In genomic region chr14:89956294-89957009, GRCh38 we compare ENCODE assay signal across 8 cellular contexts. TPM values are rescaled to one million over a fixed set of nuclear protein-coding genes. Genes with fewer than 3 reads are reported as not detected.
DNase-seq lines count a peak whose midpoint lies in the region; ATAC-seq, FAIRE-seq and TF ChIP-seq lines count a peak whose summit lies in the region.

No MANE protein-coding gene starts in this region.

- H4K91ac ChIP-seq in H1 (replicated peaks; ENCODE audit: insufficient read length, low read length): no peak overlapping the region

- peak; percentile 37 for ATAC-seq in GM18867 (IDR thresholded peaks at IDR 0.05; ENCODE audit: unreplicated experiment)
- ATAC-seq in HG03135 (IDR thresholded peaks at IDR 0.05; ENCODE audit: unreplicated experiment): peak; percentile 29

- no peak overlapping the region for H3K18ac ChIP-seq in H1 (ENCODE audit: extremely low read depth, low read length)

- TF ChIP-seq POLR2A in H1 (IDR thresholded peaks at IDR 0.05; ENCODE audit: control extremely low read depth in 1 of 2, low read depth in 2 of 2, low read length in 2 of 2): peak; percentile 13 to 80; a peak in 2 of 3 replicates

- peak overlapping the region; percentile 75 to 99 for H3K4me2 ChIP-seq in H1 (ENCODE audit: insufficient read depth in 1 of 2, low read depth in 2 of 2, low read length in 2 of 2)

- peaks cover 12% of the 10 kb centered on the region for H3K4me1 ChIP-seq in A673 (ENCODE audit: insufficient read depth, low read length, poor library complexity, severe bottlenecking)
- peaks cover 0 to 10% (median 2%) of the 10 kb centered on the region in 4 experiments; a peak in 4 of 7 replicates for H3K4me1 ChIP-seq in H1 (replicated peaks in 1 of 4; ENCODE audit: control insufficient read depth in 3 of 4, insufficient read depth in 4 of 4, low read length in 3 of 4)

- intact Hi-C loops in A673 (cut with micrococcal nuclease; ENCODE audit: unreplicated experiment): no loop called here

- BruUV-seq in A673 (replicated peaks; lab: Mats Ljungman, UMichigan): no TSS peak

- peaks cover 13% of the 10 kb centered on the region for H3K36me3 ChIP-seq in A673 (ENCODE audit: insufficient read depth, low read length, poor library complexity, severe bottlenecking)
- H3K36me3 ChIP-seq in H1 (ENCODE audit: control insufficient read depth in 2 of 4, insufficient read depth in 4 of 4, low read length in 3 of 4): peaks cover 0 to 11% (median under 1%) of the 10 kb centered on the region in 4 experiments; a peak in 2 of 8 replicates

- H2BK15ac ChIP-seq in H1 (ENCODE audit: low read length): no peak overlapping the region

- no peak overlapping the region; the same call in 1 of the 2 replicates for H2BK5ac ChIP-seq in H1 (ENCODE audit: low read depth, low read length)

- TF ChIP-seq EP300 in H1 (IDR thresholded peaks at IDR 0.05; ENCODE audit: borderline replicate concordance in 1 of 2, low read depth in 2 of 2, low read length in 2 of 2): no peak

- no peak overlapping the region for H3K23ac ChIP-seq in H1 (ENCODE audit: insufficient read length)

- H3K9me3 ChIP-seq in A673 (ENCODE audit: low read depth, low read length, poor library complexity, severe bottlenecking) (no peaks in the 10 kb centered on the region), H1 (ENCODE audit: insufficient read depth in 2 of 2, low read depth in 1 of 2, low read length in 1 of 2) (no peaks in the 10 kb centered on the region)

- H3K27me3 ChIP-seq in A673 (replicated peaks; ENCODE audit: insufficient read depth, low read depth, low read length, poor library complexity): no peaks in the 10 kb centered on the region
- H3K27me3 ChIP-seq in H1 (replicated peaks in 1 of 4; ENCODE audit: control insufficient read depth in 3 of 4, extremely low read depth in 1 of 4, insufficient read depth in 3 of 4, low read length in 3 of 4): no peaks in the 10 kb centered on the region

- H4K20me1 ChIP-seq in H1 (replicated peaks in 1 of 2; ENCODE audit: control insufficient read depth in 1 of 2, insufficient read depth in 2 of 2, low read length in 2 of 2): peaks cover 0 to 5% of the 10 kb centered on the region in 2 experiments

- FAIRE-seq in H1 (lab: Jason Lieb, UNC): no peak

- H3K27ac ChIP-seq in A673 (ENCODE audit: low read depth, low read length, poor library complexity, severe bottlenecking) (peak overlapping the region; percentile 90), H1 (ENCODE audit: low read depth, low read length) (peak overlapping the region; percentile 60)

- H3K4ac ChIP-seq in H1 (replicated peaks; ENCODE audit: insufficient read length, low read depth, low read length): no peak overlapping the region

- WGBS in H1 (ENCODE audit: extremely low coverage in 1 of 2, insufficient coverage in 1 of 2, insufficient read length in 1 of 2, insufficient replicate concordance in 2 of 2, low coverage in 1 of 2, low lambda C conversion rate in 2 of 2, missing lambda C conversion rate in 1 of 2), 2 experiments: 10% methylated on average over 38 of the region's 38 CpGs; no CpG with 5 or more reads in 1 of the 2 experiments

- TF ChIP-seq CTCF in A673 (conservative IDR thresholded peaks at IDR 0.05; ENCODE audit: low read depth, low read length) (no peak), H1 (IDR thresholded peaks at IDR 0.05; ENCODE audit: control extremely low read depth in 1 of 3, insufficient read depth in 1 of 3, low read depth in 1 of 3, low read length in 3 of 3) (no peak)

- no peak for TF ChIP-seq RAD21 in H1 (IDR thresholded peaks at IDR 0.05 in 1 of 2, conservative IDR thresholded peaks at IDR 0.05 in 1 of 2; ENCODE audit: low read depth in 2 of 2, low read length in 2 of 2)

- H2AFZ ChIP-seq in H1 (ENCODE audit: low read length): peak overlapping the region; percentile 36; the same call in 1 of the 2 replicates

- H3K4me3 ChIP-seq in A673 (ENCODE audit: low read depth, low read length, poor library complexity, severe bottlenecking) (peak overlapping the region; percentile 95), H1 (ENCODE audit: extremely low read depth in 1 of 4, insufficient read depth in 2 of 4, low read depth in 3 of 4, low read length in 4 of 4) (peak overlapping the region; percentile 74 to 92 (median 84))

- peak overlapping the region; percentile 55 to 82 (median 76) for H3K9ac ChIP-seq in H1 (replicated peaks in 1 of 4; ENCODE audit: extremely low read depth in 1 of 4, low read depth in 3 of 4, low read length in 3 of 4)

- H2AK5ac ChIP-seq in H1 (ENCODE audit: low read depth, low read length): no peak overlapping the region

- POLR2A ChIA-PET in A673 (lab: Charles Lee; ENCODE audit: low non-redundant PET) (no interaction called here), H1 (lab: Charles Lee; ENCODE audit: partially characterized antibody) (interaction anchor here (1.1 to 2.1 kb wide), 5 partner anchors 8 to 106 kb away, joined by 3 to 9 read pairs (median 5); no protein-coding TSS in a partner anchor)

- H3K56ac ChIP-seq in H1 (replicated peaks; ENCODE audit: insufficient read length, low read depth, low read length): no peak overlapping the region

- peaks cover 0 to 19% of the 10 kb centered on the region in 2 experiments; a peak in 2 of 4 replicates for H3K79me2 ChIP-seq in H1 (ENCODE audit: control insufficient read depth in 1 of 2, insufficient read depth in 2 of 2, low read length in 2 of 2)

- peaks cover 4% of the 10 kb centered on the region for H3K79me1 ChIP-seq in H1 (ENCODE audit: low read depth, low read length)

- peaks cover 8% of the 10 kb centered on the region for H3K23me2 ChIP-seq in H1 (ENCODE audit: low read depth, low read length)

- CTCF ChIA-PET in A673 (lab: Charles Lee): interaction anchor here (1.3 to 2.4 kb wide), 2 partner anchors 17 kb away, joined by 7 to 8 read pairs; no protein-coding TSS in a partner anchor
- CTCF ChIA-PET in H1 (lab: Charles Lee; ENCODE audit: partially characterized antibody): interaction anchor here (1.1 to 5.0 kb wide), 6 partner anchors 14 to 929 kb away, joined by 3 to 35 read pairs (median 5); no protein-coding TSS in a partner anchor

- DNase-seq in A673 (ENCODE audit: low spot score): peak; percentile 72
- DNase-seq in NCI-H748 (lab: John Stamatoyannopoulos, UW; ENCODE audit: unreplicated experiment): peak; percentile 84
- peak; percentile 67 to 81 for DNase-seq in activated CD8-positive, alpha-beta memory T cell treated with anti-CD3 and anti-CD28 coated beads for 1 hour (ENCODE audit: extremely low read depth in 1 of 2, low read depth in 1 of 2)
- no peak for DNase-seq in H1 (ENCODE audit: low read depth in 1 of 2, low spot score in 2 of 2)
- DNase-seq in mucosa of gallbladder (ENCODE audit: low spot score): peak; percentile 51
- peak; percentile 80 for DNase-seq in stimulated activated CD8-positive, alpha-beta memory T cell treated with anti-CD3 and anti-CD28 coated beads, Interleukin-4, amount 100 ng/mL, for 24 hours (ENCODE audit: low read depth)

- no peak overlapping the region for H2BK120ac ChIP-seq in H1 (replicated peaks; ENCODE audit: low read depth, low read length)

- no peak overlapping the region for H3K14ac ChIP-seq in H1 (ENCODE audit: insufficient read length)

- no peak overlapping the region for H2BK20ac ChIP-seq in H1 (ENCODE audit: low read length)

- H4K5ac ChIP-seq in H1 (ENCODE audit: insufficient read length, low read depth, low read length): no peak overlapping the region

- H4K8ac ChIP-seq in H1 (ENCODE audit: extremely low read depth, insufficient read depth, low read length): peak overlapping the region; percentile 77; the same call in 1 of the 2 replicates

- no peak overlapping the region for H2BK12ac ChIP-seq in H1 (ENCODE audit: low read depth, low read length)

TF ChIP-seq in H1, 55 proteins besides CTCF, POLR2A, EP300 and RAD21 (continues in another document):
- TF ChIP-seq SAP30 (IDR thresholded peaks at IDR 0.05; ENCODE audit: insufficient read depth, insufficient replicate concordance, low read length): peak; percentile 89
- TF ChIP-seq SIN3A (conservative IDR thresholded peaks at IDR 0.05 in 1 of 2, IDR thresholded peaks at IDR 0.05 in 1 of 2; ENCODE audit: low read depth in 1 of 2, low read length in 2 of 2): peak in 1 of 2 experiments; percentile 53; a peak in 1 of 4 replicates
- peak; percentile 42; the same call in 1 of the 2 replicates for TF ChIP-seq POLR2AphosphoS5 (IDR thresholded peaks at IDR 0.05; ENCODE audit: low read depth, low read length)
- TF ChIP-seq MAX (IDR thresholded peaks at IDR 0.05): 0 out of 2 replicates have a peak, but pooled peaks have one; percentile 52
- no peak for TF ChIP-seq HDAC2 (IDR thresholded peaks at IDR 0.05; ENCODE audit: borderline replicate concordance in 1 of 2, low read depth in 2 of 2, low read length in 2 of 2)
- no peak for TF ChIP-seq CREB1 (IDR thresholded peaks at IDR 0.05)
- TF ChIP-seq JUND (IDR thresholded peaks at IDR 0.05; ENCODE audit: low read length): peak; percentile 71; the same call in 1 of the 2 replicates
- TF ChIP-seq TBP (IDR thresholded peaks at IDR 0.05; ENCODE audit: low read depth, low read length): 0 out of 2 replicates have a peak, but pooled peaks have one; percentile 28

RNA-seq across cellular contexts. Expression of gene TDP1, which starts 0.7 kb away (rescaled TPM):
- total RNA-seq in A673 (2021) (45.6 and 48.0 TPM in 2 replicates), mucosa of gallbladder (13.6 TPM)
- 58.1 and 69.9 TPM in 2 replicates for total RNA-seq in H1 (2021; fragmentation: NEBNext Ultra II Directional; extraction: Animal tissue kit (Norgen Biotek cat#: 25700))
- 26.8 and 32.2 TPM in 2 replicates for polyA plus RNA-seq in H1 (2011; rRNA removed)
- polyA plus RNA-seq in H1 (2011; cell fraction: cytosol; rRNA removed): 40.9 TPM
- polyA plus RNA-seq in H1 (2011; cell fraction: nucleus; rRNA removed): 31.4 TPM
- polyA plus RNA-seq in H1 (2012, experiment 1 of 2): 35.0 to 42.4 TPM (median 38.0 TPM) in 4 replicates
- polyA plus RNA-seq in H1 (2012, experiment 2 of 2): 18.7 TPM
- 31.4 TPM for polyA plus RNA-seq in H1 (2013, experiment 1 of 2)
- 31.5 TPM for polyA plus RNA-seq in H1 (2013, experiment 2 of 2)
- 58.6 and 67.4 TPM in 2 replicates for polyA minus RNA-seq in H1 (2011; rRNA and poly(A)+ RNA removed)
- polyA minus RNA-seq in H1 (2011; cell fraction: cytosol; rRNA and poly(A)+ RNA removed): 26.8 TPM
- polyA minus RNA-seq in H1 (2011; cell fraction: nucleus; rRNA and poly(A)+ RNA removed): 47.9 TPM

RNA-seq across cellular contexts. Expression of gene EFCAB11, which starts 1.9 kb away (rescaled TPM):
- 8.4 and 8.8 TPM in 2 replicates for total RNA-seq in A673 (2021)
- 12.8 and 15.4 TPM in 2 replicates for total RNA-seq in H1 (2021; fragmentation: NEBNext Ultra II Directional; extraction: Animal tissue kit (Norgen Biotek cat#: 25700))
- 4.6 and 6.8 TPM in 2 replicates for polyA plus RNA-seq in H1 (2011; rRNA removed)
- 11.2 TPM for polyA plus RNA-seq in H1 (2011; cell fraction: cytosol; rRNA removed)
- 3.4 TPM for polyA plus RNA-seq in H1 (2011; cell fraction: nucleus; rRNA removed)
- 12.7 to 16.4 TPM (median 13.6 TPM) in 4 replicates for polyA plus RNA-seq in H1 (2012, experiment 1 of 2)
- 4.0 TPM for polyA plus RNA-seq in H1 (2012, experiment 2 of 2)
- polyA plus RNA-seq in H1 (2013, experiment 1 of 2): 8.0 TPM
- polyA plus RNA-seq in H1 (2013, experiment 2 of 2): 9.4 TPM
- polyA minus RNA-seq in H1 (2011; rRNA and poly(A)+ RNA removed): 4.3 and 5.3 TPM in 2 replicates
- 3.2 TPM for polyA minus RNA-seq in H1 (2011; cell fraction: cytosol; rRNA and poly(A)+ RNA removed)
- 9.1 TPM for polyA minus RNA-seq in H1 (2011; cell fraction: nucleus; rRNA and poly(A)+ RNA removed)
- 16.1 TPM for total RNA-seq in mucosa of gallbladder

Comparison
In these comparisons a context has a peak if more than half of its experiments do, and no peak if none do; other contexts are left out.
1. DNase-seq: peak in A673 (single experiment), NCI-H748 (single experiment), activated CD8-positive, alpha-beta memory T cell treated with anti-CD3 and anti-CD28 coated beads for 1 hour (2 of 2), mucosa of gallbladder (single experiment) and stimulated activated CD8-positive, alpha-beta memory T cell treated with anti-CD3 and anti-CD28 coated beads, Interleukin-4, amount 100 ng/mL, for 24 hours (single experiment); none in H1 (0 of 2).